1 cellular context compared by ENCODE assay signal in the genomic region with DNA sequence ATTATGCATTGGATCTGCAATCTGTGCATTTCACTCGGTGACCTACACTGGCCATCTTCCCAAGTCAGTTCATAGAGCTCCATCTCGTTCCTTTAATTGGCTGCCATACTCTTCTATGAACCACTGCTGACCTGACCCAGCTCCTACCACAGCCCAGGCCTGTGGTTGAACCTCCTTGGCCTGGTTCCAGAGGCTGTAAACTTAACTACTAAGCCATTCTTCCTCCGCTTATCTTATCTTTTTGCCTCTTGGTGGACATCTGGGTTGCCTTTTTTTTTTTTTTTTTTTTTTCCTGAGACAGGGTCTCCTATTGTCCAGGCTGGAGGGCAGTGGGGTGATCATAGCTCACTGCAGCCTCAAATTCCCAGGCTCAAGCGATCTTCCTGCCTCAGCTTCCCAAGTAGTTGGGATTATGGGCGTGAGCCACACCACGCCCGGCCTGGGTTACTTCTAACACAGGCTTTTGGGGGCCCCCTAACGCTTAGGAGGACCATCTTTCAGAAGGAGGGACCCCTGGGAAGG.
TF ChIP-seq lines count a peak whose summit lies in the region.

No MANE protein-coding gene starts in this region.

TF ChIP-seq in K562, 482 proteins besides CTCF, POLR2A, EP300 and RAD21 (continued from another document):
- TF ChIP-seq, protein P1, sequence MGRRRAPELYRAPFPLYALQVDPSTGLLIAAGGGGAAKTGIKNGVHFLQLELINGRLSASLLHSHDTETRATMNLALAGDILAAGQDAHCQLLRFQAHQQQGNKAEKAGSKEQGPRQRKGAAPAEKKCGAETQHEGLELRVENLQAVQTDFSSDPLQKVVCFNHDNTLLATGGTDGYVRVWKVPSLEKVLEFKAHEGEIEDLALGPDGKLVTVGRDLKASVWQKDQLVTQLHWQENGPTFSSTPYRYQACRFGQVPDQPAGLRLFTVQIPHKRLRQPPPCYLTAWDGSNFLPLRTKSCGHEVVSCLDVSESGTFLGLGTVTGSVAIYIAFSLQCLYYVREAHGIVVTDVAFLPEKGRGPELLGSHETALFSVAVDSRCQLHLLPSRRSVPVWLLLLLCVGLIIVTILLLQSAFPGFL (CRISPR knock-in tag; IDR thresholded peaks at IDR 0.05), result no peak
- TF ChIP-seq, protein P2, sequence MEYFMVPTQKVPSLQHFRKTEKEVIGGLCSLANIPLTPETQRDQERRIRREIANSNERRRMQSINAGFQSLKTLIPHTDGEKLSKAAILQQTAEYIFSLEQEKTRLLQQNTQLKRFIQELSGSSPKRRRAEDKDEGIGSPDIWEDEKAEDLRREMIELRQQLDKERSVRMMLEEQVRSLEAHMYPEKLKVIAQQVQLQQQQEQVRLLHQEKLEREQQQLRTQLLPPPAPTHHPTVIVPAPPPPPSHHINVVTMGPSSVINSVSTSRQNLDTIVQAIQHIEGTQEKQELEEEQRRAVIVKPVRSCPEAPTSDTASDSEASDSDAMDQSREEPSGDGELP (CRISPR knock-in tag; IDR thresholded peaks at IDR 0.05; ENCODE audit: borderline replicate concordance), result 0 out of 2 replicates have a peak, but pooled peaks have one; percentile 16
- no peak for TF ChIP-seq TEAD2 (tag; IDR thresholded peaks at IDR 0.05)
